In the genomic region with DNA sequence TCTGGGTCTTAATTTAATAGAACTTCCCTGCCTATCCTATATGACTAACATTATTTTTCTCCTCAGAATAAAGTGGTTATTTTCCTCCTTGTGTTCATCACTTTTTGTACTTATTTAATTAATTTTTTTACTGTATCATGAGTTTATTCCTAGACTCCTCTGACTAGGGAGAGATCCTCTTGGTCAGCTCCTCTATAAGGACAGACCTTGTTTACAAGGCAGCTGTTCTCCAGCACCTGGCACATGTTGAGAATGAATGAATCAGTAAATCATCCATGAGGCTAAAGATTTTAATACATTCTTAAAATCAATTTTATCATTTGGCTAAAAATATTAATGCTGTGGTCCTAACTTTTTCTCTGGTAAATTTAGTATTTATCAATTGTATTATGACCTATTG, we compare ENCODE assay signal across 31 cellular contexts.
"Had no signal": no experiment of that assay in that cellular context is flagged by ENCODE, and none has a peak within 500 bp of the region (broad histone marks: within the 10 kb centered on the region; RNA-seq: fewer than 3 reads in every experiment).

No MANE protein-coding gene starts in this region.

- H3K27me3 Mint-ChIP-seq: brain; dendritic cell treated with granulocyte-macrophage colony-stimulating factor and Interleukin-4, amounts not matched to agents 40 ng/mL and 50 ng/mL, for 4 days had no signal

- H3K4me3 Mint-ChIP-seq: activated CD4-positive, alpha-beta memory T cell treated with anti-CD3 and anti-CD28 coated beads, Interleukin-2, amount 10 ng/mL, durations not matched to agents 7 days and 5 days; activated CD4-positive, alpha-beta T cell treated with anti-CD3 and anti-CD28 coated beads, Interleukin-2, amount 10 ng/mL, durations not matched to agents 7 days and 5 days; activated naive CD4-positive, alpha-beta T cell treated with anti-CD3 and anti-CD28 coated beads for 36 hours; activated naive CD4-positive, alpha-beta T cell treated with anti-CD3 and anti-CD28 coated beads, Interleukin-2, amount 50 U/mL, for 24 hours; activated naive CD8-positive, alpha-beta T cell treated with anti-CD3 and anti-CD28 coated beads for 36 hours; activated naive CD8-positive, alpha-beta T cell treated with anti-CD3 and anti-CD28 coated beads, Interleukin-2, amount 50 U/mL, for 24 hours; activated T-cell treated with anti-CD3 and anti-CD28 coated beads, Interleukin-2, amount 50 U/mL, for 4 hours; activated T-helper 1 cell treated with anti-CD3 and anti-CD28 coated beads, Interleukin-12 subunit alpha, Interleukin-12 subunit beta, Interleukin-2, Interleukin-4 antibody, amounts not matched to agents 30 ng/mL and 10 ng/mL and 1 ng/mL, durations not matched to agents 14 hours and 24 hours and 36 hours; brain; dendritic cell treated with granulocyte-macrophage colony-stimulating factor and Interleukin-4, amounts not matched to agents 40 ng/mL and 50 ng/mL, for 4 days; endodermal cell; WTC11 had no signal

- H3K27ac ChIP-seq: adrenal gland, ascending aorta, breast epithelium, cardiac muscle cell, coronary artery, dorsolateral prefrontal cortex, VCaP had no signal

- H3K4me3 ChIP-seq: adrenal gland, ascending aorta, breast epithelium, cardiac muscle cell, coronary artery, dorsolateral prefrontal cortex had no signal

- H3K36me3 ChIP-seq: adrenal gland, ascending aorta, breast epithelium, cardiac muscle cell had no signal

- H3K9me3 ChIP-seq: adrenal gland, ascending aorta, breast epithelium had no signal

- H3K27me3 ChIP-seq: adrenal gland, ascending aorta, breast epithelium, cardiac muscle cell, dorsolateral prefrontal cortex had no signal

- H3K36me3 Mint-ChIP-seq: activated naive CD4-positive, alpha-beta T cell treated with anti-CD3 and anti-CD28 coated beads, Interleukin-2, amount 50 U/mL, for 24 hours; activated naive CD8-positive, alpha-beta T cell treated with anti-CD3 and anti-CD28 coated beads for 36 hours; brain; WTC11 had no signal

- H3K27ac Mint-ChIP-seq: activated CD4-positive, alpha-beta memory T cell treated with anti-CD3 and anti-CD28 coated beads, Interleukin-2, amount 10 ng/mL, durations not matched to agents 7 days and 5 days; activated CD4-positive, alpha-beta T cell treated with anti-CD3 and anti-CD28 coated beads, Interleukin-2, amount 10 ng/mL, durations not matched to agents 7 days and 5 days; activated naive CD4-positive, alpha-beta T cell treated with anti-CD3 and anti-CD28 coated beads for 36 hours; activated naive CD4-positive, alpha-beta T cell treated with anti-CD3 and anti-CD28 coated beads, Interleukin-2, amount 50 U/mL, for 24 hours; activated naive CD8-positive, alpha-beta T cell treated with anti-CD3 and anti-CD28 coated beads for 36 hours; activated naive CD8-positive, alpha-beta T cell treated with anti-CD3 and anti-CD28 coated beads, Interleukin-2, amount 50 U/mL, for 24 hours; activated T-helper 1 cell treated with anti-CD3 and anti-CD28 coated beads, Interleukin-12 subunit alpha, Interleukin-12 subunit beta, Interleukin-2, Interleukin-4 antibody, amounts not matched to agents 30 ng/mL and 10 ng/mL and 1 ng/mL, durations not matched to agents 14 hours and 24 hours and 36 hours; activated T-helper 2 cell treated with anti-CD3 and anti-CD28 coated beads, Interferon-gamma antibody, Interleukin-2, Interleukin-4, amounts not matched to agents 10 μg/mL and 5 μg/mL and 100 μg/mL, durations not matched to agents 14 hours and 24 hours and 36 hours; brain; dendritic cell treated with granulocyte-macrophage colony-stimulating factor and Interleukin-4, amounts not matched to agents 40 ng/mL and 50 ng/mL, for 4 days; endodermal cell; WTC11 had no signal

- DNase-seq: activated CD4-positive, alpha-beta memory T cell treated with anti-CD3 and anti-CD28 coated beads, Interleukin-2, amount 10 ng/mL, durations not matched to agents 7 days and 5 days; activated CD4-positive, alpha-beta T cell treated with anti-CD3 and anti-CD28 coated beads for 1 hour; activated CD4-positive, alpha-beta T cell treated with anti-CD3 and anti-CD28 coated beads for 4 hours; activated CD4-positive, alpha-beta T cell treated with anti-CD3 and anti-CD28 coated beads, Interleukin-2, amount 10 ng/mL, durations not matched to agents 7 days and 5 days; activated CD4-positive, alpha-beta T cell treated with anti-CD3 and anti-CD28 coated beads, Interleukin-2, amount 50 U/mL, for 4 hours; activated effector memory CD4-positive, alpha-beta T cell treated with anti-CD3 and anti-CD28 coated beads, Interleukin-2, amount 50 U/mL, for 16 hours; activated naive CD4-positive, alpha-beta T cell treated with anti-CD3 and anti-CD28 coated beads for 36 hours; activated naive CD8-positive, alpha-beta T cell treated with anti-CD3 and anti-CD28 coated beads for 36 hours; activated naive CD8-positive, alpha-beta T cell treated with anti-CD3 and anti-CD28 coated beads, Interleukin-2, amount 50 U/mL, for 24 hours; activated T-cell treated with anti-CD3 and anti-CD28 coated beads, Interleukin-2, amount 50 U/mL, for 4 hours; adrenal gland; central memory CD4-positive, alpha-beta T cell; cerebellar nuclear complex; dorsolateral prefrontal cortex; effector memory CD4-positive, alpha-beta T cell; endodermal cell; foreskin fibroblast; head of caudate nucleus; T-helper 2 cell had no signal

- ATAC-seq: activated naive CD8-positive, alpha-beta T cell treated with anti-CD3 and anti-CD28 coated beads, Interleukin-2, amount 50 U/mL, for 24 hours; activated T-cell treated with anti-CD3 and anti-CD28 coated beads, Interleukin-2, amount 50 U/mL, for 4 hours; esophagus mucosa; WTC11 had no signal

- H3K4me1 ChIP-seq: adrenal gland, ascending aorta, breast epithelium had no signal

- H3K9me3 Mint-ChIP-seq: activated CD4-positive, alpha-beta memory T cell treated with anti-CD3 and anti-CD28 coated beads, Interleukin-2, amount 10 ng/mL, durations not matched to agents 7 days and 5 days; activated CD4-positive, alpha-beta T cell treated with anti-CD3 and anti-CD28 coated beads, Interleukin-2, amount 10 ng/mL, durations not matched to agents 7 days and 5 days; activated naive CD4-positive, alpha-beta T cell treated with anti-CD3 and anti-CD28 coated beads for 36 hours; activated naive CD4-positive, alpha-beta T cell treated with anti-CD3 and anti-CD28 coated beads, Interleukin-2, amount 50 U/mL, for 24 hours; activated naive CD8-positive, alpha-beta T cell treated with anti-CD3 and anti-CD28 coated beads for 36 hours; activated naive CD8-positive, alpha-beta T cell treated with anti-CD3 and anti-CD28 coated beads, Interleukin-2, amount 50 U/mL, for 24 hours; activated T-cell treated with anti-CD3 and anti-CD28 coated beads, Interleukin-2, amount 50 U/mL, for 4 hours; activated T-helper 1 cell treated with anti-CD3 and anti-CD28 coated beads, Interleukin-12 subunit alpha, Interleukin-12 subunit beta, Interleukin-2, Interleukin-4 antibody, amounts not matched to agents 30 ng/mL and 10 ng/mL and 1 ng/mL, durations not matched to agents 14 hours and 24 hours and 36 hours; activated T-helper 2 cell treated with anti-CD3 and anti-CD28 coated beads, Interferon-gamma antibody, Interleukin-2, Interleukin-4, amounts not matched to agents 10 μg/mL and 5 μg/mL and 100 μg/mL, durations not matched to agents 14 hours and 24 hours and 36 hours; brain; dendritic cell treated with granulocyte-macrophage colony-stimulating factor and Interleukin-4, amounts not matched to agents 40 ng/mL and 50 ng/mL, for 4 days; endodermal cell; WTC11 had no signal

- H3K4me1 Mint-ChIP-seq: activated CD4-positive, alpha-beta memory T cell treated with anti-CD3 and anti-CD28 coated beads, Interleukin-2, amount 10 ng/mL, durations not matched to agents 7 days and 5 days; activated CD4-positive, alpha-beta T cell treated with anti-CD3 and anti-CD28 coated beads, Interleukin-2, amount 10 ng/mL, durations not matched to agents 7 days and 5 days; activated naive CD4-positive, alpha-beta T cell treated with anti-CD3 and anti-CD28 coated beads, Interleukin-2, amount 50 U/mL, for 24 hours; activated naive CD8-positive, alpha-beta T cell treated with anti-CD3 and anti-CD28 coated beads for 36 hours; activated naive CD8-positive, alpha-beta T cell treated with anti-CD3 and anti-CD28 coated beads, Interleukin-2, amount 50 U/mL, for 24 hours; endodermal cell; WTC11 had no signal
